ENCODE assay signal across 10 cellular contexts in the genomic region with DNA sequence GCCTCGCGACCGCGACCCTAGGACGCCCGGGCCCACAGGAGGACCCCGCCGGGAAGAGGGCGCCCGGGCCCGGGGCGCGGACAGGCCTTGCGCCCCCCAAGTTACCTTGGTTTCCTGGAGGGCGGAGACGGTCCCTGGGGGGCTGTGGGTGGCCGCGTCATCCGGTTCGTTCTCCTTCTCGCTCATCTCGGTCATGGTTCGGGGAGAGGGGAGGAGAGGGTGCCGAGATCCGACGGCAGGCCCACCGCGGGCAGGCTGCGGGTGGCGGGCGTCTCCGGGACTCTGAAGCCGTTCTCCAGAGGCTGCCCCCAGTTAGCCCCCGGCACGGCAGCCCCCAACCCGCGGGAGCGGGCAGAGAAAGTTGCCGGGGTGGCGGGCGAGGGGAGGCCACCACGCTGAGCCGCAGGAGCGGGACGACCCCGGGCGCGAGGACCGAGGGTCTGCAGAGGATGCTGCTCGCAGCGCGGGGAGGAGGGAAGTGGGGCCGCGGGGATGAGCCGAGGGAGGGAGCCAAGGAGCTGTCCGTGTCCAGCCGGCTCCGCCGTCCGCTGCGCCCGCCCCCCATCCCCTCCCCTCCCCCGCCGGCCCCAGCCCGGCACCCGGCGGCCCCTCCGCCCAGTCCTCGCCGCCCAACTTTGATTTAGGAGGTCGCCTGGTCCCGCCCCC. TPM values are rescaled to one million over a fixed set of nuclear protein-coding genes. Genes with fewer than 3 reads are reported as not detected.
DNase-seq lines count a peak whose midpoint lies in the region; ATAC-seq, FAIRE-seq and TF ChIP-seq lines count a peak whose summit lies in the region.
"Had no signal": no experiment of that assay in that cellular context is flagged by ENCODE, and none has a peak within 500 bp of the region (broad histone marks: within the 10 kb centered on the region; RNA-seq: fewer than 3 reads in every experiment).

TSS of gene STAC2 (minus strand) at position 638 of the 666 bp plus-strand sequence. CDS start at position 195, 443 bp downstream.

- H3K79me2 ChIP-seq in astrocyte (ENCODE audit: insufficient read depth, low read length): no peaks in the 10 kb centered on the region

- H3K9ac ChIP-seq in astrocyte (ENCODE audit: low read length): no peak within 1 kb of the TSS
- peak within 1 kb of the TSS in 1 of 2 donors; percentile 47 for H3K9ac ChIP-seq in stomach smooth muscle (ENCODE audit: low read length in 2 of 2)

- no peak for TF ChIP-seq CTCF in astrocyte (IDR thresholded peaks at IDR 0.05; ENCODE audit: insufficient read depth, low read depth, low read length)

- peaks cover 3% of the 10 kb centered on the region for H3K4me1 Mint-ChIP-seq in T-helper 2 cell treated with Interferon-gamma antibody and Interleukin-4, amounts not matched to agents 5 μg/mL and 100 μg/mL, for 36 hours (ENCODE audit: low read depth)
- H3K4me1 Mint-ChIP-seq in astrocyte (ENCODE audit: low read depth, unreplicated experiment): peaks cover 11% of the 10 kb centered on the region
- H3K4me1 Mint-ChIP-seq in immature natural killer cell: peaks cover 6 to 13% of the 10 kb centered on the region in 2 donors

- no peak within 1 kb of the TSS for H3K27ac ChIP-seq in astrocyte (ENCODE audit: low read depth, low read length)
- H3K27ac ChIP-seq in stomach smooth muscle (ENCODE audit: low read length): no peak within 1 kb of the TSS
- H3K27ac ChIP-seq: C4-2B, neutrophil had no signal

- peak within 1 kb of the TSS; percentile 44 for H3K4me3 ChIP-seq in astrocyte (ENCODE audit: insufficient read depth, low read depth, low read length)
- peak within 1 kb of the TSS; percentile 59 to 66 for H3K4me3 ChIP-seq in stomach smooth muscle (ENCODE audit: low read length in 2 of 2)

- no peak for ATAC-seq in HG03342 (IDR thresholded peaks at IDR 0.05; ENCODE audit: unreplicated experiment)

- H3K9me3 Mint-ChIP-seq in T-helper 2 cell treated with Interferon-gamma antibody and Interleukin-4, amounts not matched to agents 5 μg/mL and 100 μg/mL, for 36 hours: no peaks in the 10 kb centered on the region
- H3K9me3 Mint-ChIP-seq in astrocyte (ENCODE audit: unreplicated experiment) (no peaks in the 10 kb centered on the region), immature natural killer cell (no peaks in the 10 kb centered on the region)

- H3K27me3 Mint-ChIP-seq in T-helper 2 cell treated with Interferon-gamma antibody and Interleukin-4, amounts not matched to agents 5 μg/mL and 100 μg/mL, for 36 hours (ENCODE audit: low read depth): peaks cover 50% of the 10 kb centered on the region
- peaks cover 30% of the 10 kb centered on the region for H3K27me3 Mint-ChIP-seq in astrocyte (ENCODE audit: low read depth, unreplicated experiment)
- H3K27me3 Mint-ChIP-seq in immature natural killer cell (ENCODE audit: low read depth in 3 of 3): peaks cover 13 to 21% (median 18%) of the 10 kb centered on the region in 3 donors

- no peaks in the 10 kb centered on the region for H3K9me3 ChIP-seq in astrocyte (ENCODE audit: insufficient read depth, low read depth, low read length)
- no peaks in the 10 kb centered on the region for H3K9me3 ChIP-seq in stomach smooth muscle (ENCODE audit: control insufficient read depth in 2 of 2, low read length in 2 of 2)
- H3K9me3 ChIP-seq: neutrophil had no signal

- H3K4me3 Mint-ChIP-seq in T-helper 2 cell treated with Interferon-gamma antibody and Interleukin-4, amounts not matched to agents 5 μg/mL and 100 μg/mL, for 36 hours: peak within 1 kb of the TSS; percentile 57
- H3K4me3 Mint-ChIP-seq in astrocyte (ENCODE audit: unreplicated experiment): peak within 1 kb of the TSS; percentile 77
- peak within 1 kb of the TSS; percentile 70 to 81 (median 79) for H3K4me3 Mint-ChIP-seq in immature natural killer cell

- no peak within 1 kb of the TSS for H3K27ac Mint-ChIP-seq in T-helper 2 cell treated with Interferon-gamma antibody and Interleukin-4, amounts not matched to agents 5 μg/mL and 100 μg/mL, for 36 hours
- H3K27ac Mint-ChIP-seq in astrocyte (ENCODE audit: unreplicated experiment) (no peak within 1 kb of the TSS), immature natural killer cell (peak within 1 kb of the TSS in 1 of 6 donors; percentile 73)

- H4K20me1 ChIP-seq in astrocyte (ENCODE audit: insufficient read depth, low read length): no peaks in the 10 kb centered on the region

- H3K36me3 ChIP-seq in astrocyte (ENCODE audit: insufficient read depth, low read length): no peaks in the 10 kb centered on the region
- no peaks in the 10 kb centered on the region for H3K36me3 ChIP-seq in stomach smooth muscle (ENCODE audit: control insufficient read depth in 2 of 2, insufficient read depth in 2 of 2, low read length in 2 of 2)
- H3K36me3 ChIP-seq: neutrophil had no signal

- no peak for FAIRE-seq in astrocyte (lab: Jason Lieb, UNC)

- peak within 1 kb of the TSS; percentile 11 for H2AFZ ChIP-seq in astrocyte (ENCODE audit: low read depth, low read length)

- no peak for DNase-seq in T-helper 2 cell treated with Interferon-gamma antibody and Interleukin-4, amounts not matched to agents 5 μg/mL and 100 μg/mL, for 36 hours (ENCODE audit: low spot score)
- DNase-seq in T-helper 2 cell (no peak), astrocyte (ENCODE audit: low read depth) (no peak), immature natural killer cell (no peak), UCSD-AML1 (lab: John Stamatoyannopoulos, UW; ENCODE audit: unreplicated experiment) (no peak), GOT3 (lab: John Stamatoyannopoulos, UW) (no peak)

- H3K36me3 Mint-ChIP-seq in T-helper 2 cell treated with Interferon-gamma antibody and Interleukin-4, amounts not matched to agents 5 μg/mL and 100 μg/mL, for 36 hours (ENCODE audit: low read depth): no peaks in the 10 kb centered on the region
- H3K36me3 Mint-ChIP-seq in astrocyte (ENCODE audit: low read depth, unreplicated experiment) (no peaks in the 10 kb centered on the region), immature natural killer cell (no peaks in the 10 kb centered on the region)

- H3K4me2 ChIP-seq in astrocyte (ENCODE audit: low read length): peak within 1 kb of the TSS; percentile 84

- H3K27me3 ChIP-seq in astrocyte (ENCODE audit: insufficient read depth, low read length) (peaks cover 24% of the 10 kb centered on the region), stomach smooth muscle (ENCODE audit: control insufficient read depth in 1 of 2, insufficient read depth in 2 of 2, low read length in 2 of 2) (peaks cover 20 to 43% of the 10 kb centered on the region in 2 donors)

- H3K4me1 ChIP-seq in astrocyte (ENCODE audit: insufficient read depth, low read length): peaks cover 14% of the 10 kb centered on the region
- peaks cover 16% of the 10 kb centered on the region for H3K4me1 ChIP-seq in stomach smooth muscle (ENCODE audit: control insufficient read depth, insufficient read depth, low read length)

RNA-seq across cellular contexts. Expression of gene STAC2, which starts in this region (rescaled TPM):
- total RNA-seq in astrocyte: not detected in 2 replicates
- polyA plus RNA-seq in immature natural killer cell: not detected
